Comparison of ENCODE assay signal across 30 cellular contexts in the genomic region with DNA sequence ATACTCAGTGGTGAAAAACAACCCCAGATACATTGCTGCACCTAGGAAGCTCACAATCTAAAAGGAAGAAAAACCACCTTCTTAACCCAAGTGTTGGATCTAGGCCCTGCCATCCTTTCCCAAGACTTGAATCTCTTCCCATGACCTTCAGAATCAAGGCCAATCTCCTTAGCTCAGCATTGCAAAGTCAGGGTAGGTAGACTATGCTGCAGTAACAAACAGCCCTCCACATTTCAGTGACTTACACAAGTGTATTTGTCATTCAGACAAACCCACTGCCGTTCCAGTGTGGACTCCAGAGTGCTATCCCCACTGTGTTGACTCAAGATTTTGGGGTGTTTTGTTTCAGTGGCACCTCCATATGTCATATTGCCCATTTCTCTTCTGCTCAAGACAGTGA.
"Had no signal": no experiment of that assay in that cellular context is flagged by ENCODE, and none has a peak within 500 bp of the region (broad histone marks: within the 10 kb centered on the region; RNA-seq: fewer than 3 reads in every experiment).

No MANE protein-coding gene starts in this region.

- H3K36me3 ChIP-seq: ascending aorta, cardiac muscle cell had no signal

- H3K4me1 ChIP-seq: ascending aorta had no signal

- ATAC-seq: activated CD8-positive, alpha-beta T cell treated with anti-CD3 and anti-CD28 coated beads for 36 hours; activated naive CD8-positive, alpha-beta T cell treated with anti-CD3 and anti-CD28 coated beads, Interleukin-2, amount 50 U/mL, for 24 hours; activated T-cell treated with anti-CD3 and anti-CD28 coated beads, Interleukin-2, amount 50 U/mL, for 4 hours; activated T-cell treated with anti-CD3 and anti-CD28 coated beads, Interleukin-2, amount 50 U/mL, for 72 hours; activated T-helper 17 cell treated with anti-CD3 and anti-CD28 coated beads, Interleukin-2, amount 50 U/mL, for 72 hours had no signal

- FAIRE-seq: bronchial epithelial cell, TTC549 had no signal

- H3K4me3 ChIP-seq: ascending aorta, cardiac muscle cell had no signal

- DNase-seq: activated B cell treated with CpG ODN at 0.5 μM for 24 hours; activated CD4-positive, alpha-beta memory T cell treated with anti-CD3 and anti-CD28 coated beads for 36 hours; activated CD4-positive, alpha-beta T cell treated with anti-CD3 and anti-CD28 coated beads for 4 hours; activated CD4-positive, alpha-beta T cell treated with anti-CD3 and anti-CD28 coated beads, Interleukin-2, amount 10 ng/mL, durations not matched to agents 24 days and 14 days; activated CD4-positive, alpha-beta T cell treated with anti-CD3 and anti-CD28 coated beads, Interleukin-2, amount 50 U/mL, for 1 hour; activated CD4-positive, alpha-beta T cell treated with anti-CD3 and anti-CD28 coated beads, Interleukin-2, amount 50 U/mL, for 4 hours; activated CD4-positive, CD25-positive, alpha-beta regulatory T cell treated with anti-CD3 and anti-CD28 coated beads, Interleukin-2, amount 50 U/mL, for 72 hours; activated CD8-positive, alpha-beta memory T cell treated with anti-CD3 and anti-CD28 coated beads, Interleukin-2, amount 50 U/mL, for 4 hours; activated CD8-positive, alpha-beta T cell treated with anti-CD3 and anti-CD28 coated beads for 36 hours; activated gamma-delta T cell; activated naive CD4-positive, alpha-beta T cell treated with anti-CD3 and anti-CD28 coated beads, Interleukin-2, amount 10 ng/mL, durations not matched to agents 7 days and 5 days; activated naive CD4-positive, alpha-beta T cell treated with Interleukin-2 at 50 U/mL for 16 hours; activated naive CD8-positive, alpha-beta T cell treated with anti-CD3 and anti-CD28 coated beads, Interleukin-2, amount 10 ng/mL, durations not matched to agents 7 days and 5 days; activated naive CD8-positive, alpha-beta T cell treated with anti-CD3 and anti-CD28 coated beads, Interleukin-2, amount 50 U/mL, for 24 hours; activated T-cell treated with anti-CD3 and anti-CD28 coated beads for 4 hours; activated T-cell treated with anti-CD3 and anti-CD28 coated beads, Interleukin-2, amount 50 U/mL, for 1 hour; activated T-cell treated with anti-CD3 and anti-CD28 coated beads, Interleukin-2, amount 50 U/mL, for 4 hours; activated T-cell treated with anti-CD3 and anti-CD28 coated beads, Interleukin-2, amount 50 U/mL, for 72 hours; amygdala; anterior cingulate cortex; caudate nucleus; cerebellar nuclear complex; T-helper 2 cell; T-helper 9 cell had no signal

- H3K9me3 ChIP-seq: ascending aorta had no signal

- H3K27ac ChIP-seq: ascending aorta, cardiac muscle cell, VCaP had no signal

- H3K27me3 ChIP-seq: ascending aorta had no signal
